18 cellular contexts compared by ENCODE assay signal in the genomic region with DNA sequence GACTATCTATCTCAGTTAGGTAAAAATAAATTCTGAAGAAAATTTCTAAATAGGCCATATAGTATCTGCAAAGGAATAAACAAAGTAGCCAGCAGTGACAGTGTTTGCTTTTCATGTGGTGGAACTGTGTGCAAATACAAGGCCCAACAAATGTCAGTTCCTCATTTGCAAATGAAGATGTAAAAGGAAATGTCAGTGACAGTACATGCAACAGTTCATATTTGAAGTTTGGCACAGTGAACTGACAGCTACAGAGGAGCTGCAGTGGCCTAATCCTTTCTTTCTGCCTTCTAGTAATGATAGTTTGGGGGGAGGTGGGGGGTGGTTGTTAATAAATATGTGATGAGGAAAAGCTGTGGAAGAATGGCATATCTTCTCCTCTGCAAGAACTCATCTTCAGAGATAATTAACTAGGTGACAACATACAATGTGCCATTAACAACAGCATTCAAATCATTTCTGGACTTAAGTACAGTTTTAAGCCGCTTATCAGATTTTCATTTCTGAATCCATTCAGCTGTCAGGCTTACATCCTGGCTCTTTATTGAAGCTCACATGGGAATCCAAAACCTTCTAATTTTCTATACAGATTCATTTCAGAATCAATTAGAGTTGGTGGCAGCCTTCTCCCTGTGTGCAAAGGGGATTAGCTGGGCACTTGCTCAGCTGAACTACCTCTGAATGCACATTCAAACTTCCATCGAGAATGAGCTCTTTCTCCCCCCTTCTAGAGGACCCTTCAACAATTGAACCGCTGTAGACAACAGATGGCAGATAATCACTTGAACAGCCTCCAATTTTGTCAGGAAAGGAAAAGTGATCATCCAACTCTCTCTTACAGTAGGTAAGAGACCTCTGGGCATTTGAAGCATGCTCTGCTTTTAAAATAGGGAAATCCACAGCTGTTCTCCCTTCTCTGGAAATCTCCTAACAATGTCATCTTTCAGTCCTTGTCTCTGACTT.
A peak's percentile ranks its signal among the peaks of the same experiment; 100 is the strongest.
DNase-seq lines count a peak whose midpoint lies in the region; ATAC-seq, FAIRE-seq and TF ChIP-seq lines count a peak whose summit lies in the region.
"Had no signal": no experiment of that assay in that cellular context is flagged by ENCODE, and none has a peak within 500 bp of the region (broad histone marks: within the 10 kb centered on the region; RNA-seq: fewer than 3 reads in every experiment).

No MANE protein-coding gene starts in this region.

- no peak for TF ChIP-seq POLR2A in lower leg skin (IDR thresholded peaks at IDR 0.05)

- FAIRE-seq in urothelium cell line (lab: Jason Lieb, UNC): no peak
- FAIRE-seq: K562 had no signal

- intact Hi-C loops in lower leg skin (cut with DNase I; ENCODE audit: low total_unique reads): no loop called here

- WGBS in lower leg skin, 2 donors: 56 to 59% methylated on average over 3 of the region's 3 CpGs

- TF ChIP-seq CTCF in lower leg skin (IDR thresholded peaks at IDR 0.05): no peak

- no peak for ATAC-seq in GM18870 (IDR thresholded peaks at IDR 0.05; ENCODE audit: unreplicated experiment)
- ATAC-seq: K562; left lobe of liver; naive thymus-derived CD4-positive, alpha-beta T cell; stimulated activated naive CD8-positive, alpha-beta T cell treated with anti-CD3 and anti-CD28 coated beads, Interleukin-15, Interleukin-2, amounts not matched to agents 100 U/mL and 50 U/mL, for 24 hours had no signal

- peak; percentile 29 for DNase-seq in DMS153 treated with DMSO at 0.1 percent for 48 hours (lab: John Stamatoyannopoulos, UW; ENCODE audit: unreplicated experiment)
- peak; percentile 79 for DNase-seq in NCI-H1436 (lab: John Stamatoyannopoulos, UW)
- DNase-seq in NCI-H526 treated with DMSO at 0.1 percent for 48 hours (lab: John Stamatoyannopoulos, UW): peak; percentile 97
- peak; percentile 38 for DNase-seq in cerebellar cortex (ENCODE audit: low spot score)
- no peak for DNase-seq in lower leg skin (ENCODE audit: low spot score in 2 of 2)
- DNase-seq in urothelium cell line (ENCODE audit: low spot score): no peak
- DNase-seq in activated CD8-positive, alpha-beta memory T cell treated with anti-CD3 and anti-CD28 coated beads for 24 hours: no peak
- DNase-seq: activated CD4-positive, alpha-beta T cell treated with anti-CD3 and anti-CD28 coated beads for 4 hours; activated T-cell treated with anti-CD3 and anti-CD28 coated beads, Interleukin-2, amount 50 U/mL, for 48 hours; GOT3; head of caudate nucleus; naive thymus-derived CD4-positive, alpha-beta T cell; sigmoid colon; stimulated activated naive CD8-positive, alpha-beta T cell treated with anti-CD3 and anti-CD28 coated beads, Interleukin-15, Interleukin-2, amounts not matched to agents 100 U/mL and 50 U/mL, for 24 hours; SW 1271 had no signal

- no peak overlapping the region for H3K4me3 ChIP-seq in lower leg skin (ENCODE audit: low read depth, poor library complexity, severe bottlenecking)
- H3K4me3 ChIP-seq: K562, sigmoid colon had no signal

Comparison
In these comparisons a context has a peak if more than half of its experiments do, and no peak if none do; other contexts are left out.
1. DNase-seq: peak in DMS153 treated with DMSO at 0.1 percent for 48 hours (single experiment), NCI-H1436 (single experiment), NCI-H526 treated with DMSO at 0.1 percent for 48 hours (single experiment) and cerebellar cortex (single experiment); none in lower leg skin (0 of 2), urothelium cell line (single experiment) and activated CD8-positive, alpha-beta memory T cell treated with anti-CD3 and anti-CD28 coated beads for 24 hours (single experiment).